In genomic region chr18:3449702-3450357, GRCh38 we compare ENCODE assay signal across 8 cellular contexts. TPM values are rescaled to one million over a fixed set of nuclear protein-coding genes. Genes with fewer than 3 reads are reported as not detected.
DNase-seq lines count a peak whose midpoint lies in the region; ATAC-seq and TF ChIP-seq lines count a peak whose summit lies in the region.

Gene TGIF1 (plus strand): TSS chr18:3450172. CDS start chr18:3450490, 318 bp downstream.

- no peaks in the 10 kb centered on the region for H3K9me2 ChIP-seq in PC-3 (replicated peaks; ENCODE audit: low read length)

- peaks cover 59% of the 10 kb centered on the region for H3K79me2 ChIP-seq in PC-3 (ENCODE audit: low read length)

- H3K4me3 ChIP-seq in CD4-positive, alpha-beta memory T cell (ENCODE audit: low read length in 2 of 2), result peak within 1 kb of the TSS; percentile 89 to 94
- peak within 1 kb of the TSS; percentile 96 for H3K4me3 ChIP-seq in PC-3 (ENCODE audit: low read length)
- H3K4me3 ChIP-seq in foreskin fibroblast (ENCODE audit: low read depth in 1 of 2, low read length in 2 of 2), result peak within 1 kb of the TSS; percentile 90 to 91
- peak within 1 kb of the TSS; percentile 72 to 89 for H3K4me3 ChIP-seq in tibial artery

- peak in 4 of 5 donors; percentile 46 to 59 (median 52) for DNase-seq in CD4-positive, alpha-beta memory T cell
- DNase-seq in HFFc6, result peak; percentile 73
- DNase-seq in PC-3, result peak; percentile 81
- peak; percentile 58 for DNase-seq in activated naive CD4-positive, alpha-beta T cell treated with Interleukin-2 at 50 U/mL for 16 hours
- peak; percentile 80 to 94 for DNase-seq in foreskin fibroblast
- DNase-seq in nephron progenitor cell, result peak; percentile 89
- DNase-seq in tibial artery, result peak; percentile 86 to 90
- DNase-seq in Ammon's horn (ENCODE audit: low spot score), result no peak

- intact Hi-C loops in CD4-positive, alpha-beta memory T cell (cut with micrococcal nuclease), result loop anchor here (2.0 to 10.0 kb wide), 8 partner anchors 37 to 1847 kb away; partner anchors contain the start of genes LPIN2, MYL12B and SMCHD1
- intact Hi-C loops in PC-3 (cut with micrococcal nuclease), result loop anchor here (1.0 to 10.0 kb wide), 4 partner anchors 174 to 438 kb away; partner anchors contain the start of gene LPIN2
- intact Hi-C loops in tibial artery (cut with DNase I; ENCODE audit: low total_unique reads), result loop anchor here (2.0 to 10.0 kb wide), 4 partner anchors 145 to 1005 kb away; partner anchors contain the start of genes DLGAP1 and MYL12B

- peaks cover 0 to 2% (median 0%) of the 10 kb centered on the region in 8 donors for H3K9me3 Mint-ChIP-seq in CD4-positive, alpha-beta memory T cell
- H3K9me3 Mint-ChIP-seq in HFFc6 (no peaks in the 10 kb centered on the region), nephron progenitor cell (no peaks in the 10 kb centered on the region)

- H3K4me3 Mint-ChIP-seq in CD4-positive, alpha-beta memory T cell, result peak within 1 kb of the TSS; percentile 95 to 98 (median 96)
- peak within 1 kb of the TSS; percentile 94 for H3K4me3 Mint-ChIP-seq in HFFc6
- peak within 1 kb of the TSS; percentile 91 for H3K4me3 Mint-ChIP-seq in nephron progenitor cell

- H3K27me3 ChIP-seq in CD4-positive, alpha-beta memory T cell (ENCODE audit: insufficient read depth, low read length), result no peaks in the 10 kb centered on the region
- H3K27me3 ChIP-seq in PC-3 (ENCODE audit: low read length), result no peaks in the 10 kb centered on the region
- no peaks in the 10 kb centered on the region for H3K27me3 ChIP-seq in tibial artery

- peak within 1 kb of the TSS; percentile 99 to 100 (median 100) for H3K27ac Mint-ChIP-seq in CD4-positive, alpha-beta memory T cell
- H3K27ac Mint-ChIP-seq in HFFc6 (peak within 1 kb of the TSS; percentile 99), nephron progenitor cell (peak within 1 kb of the TSS; percentile 100)

- H3F3A ChIP-seq in PC-3 (ENCODE audit: low read length, unreplicated experiment), result peaks cover 8% of the 10 kb centered on the region

- peaks cover 20% of the 10 kb centered on the region for H4K20me1 ChIP-seq in PC-3 (ENCODE audit: low read length)

- H3K9me3 ChIP-seq in CD4-positive, alpha-beta memory T cell (ENCODE audit: control insufficient read depth in 1 of 2, low read length in 2 of 2), result no peaks in the 10 kb centered on the region
- H3K9me3 ChIP-seq in PC-3 (ENCODE audit: low read length), result no peaks in the 10 kb centered on the region
- H3K9me3 ChIP-seq in tibial artery, result no peaks in the 10 kb centered on the region

- H3K27me3 Mint-ChIP-seq in CD4-positive, alpha-beta memory T cell, result peaks cover 0 to 6% of the 10 kb centered on the region in 2 donors
- H3K27me3 Mint-ChIP-seq in HFFc6 (ENCODE audit: insufficient read depth), result peaks cover 28% of the 10 kb centered on the region
- no peaks in the 10 kb centered on the region for H3K27me3 Mint-ChIP-seq in nephron progenitor cell (ENCODE audit: low read depth, poor library complexity)

- TF ChIP-seq CTCF in HFFc6 (IDR thresholded peaks at IDR 0.05) (no peak), PC-3 (conservative IDR thresholded peaks at IDR 0.05; ENCODE audit: low read depth, low read length) (no peak), foreskin fibroblast (IDR thresholded peaks at IDR 0.05; ENCODE audit: low read depth, low read length) (no peak), nephron progenitor cell (IDR thresholded peaks at IDR 0.05) (no peak), tibial artery (IDR thresholded peaks at IDR 0.05) (no peak)

- CTCF ChIA-PET in CD4-positive, alpha-beta memory T cell (lab: Charles Lee; ENCODE audit: partially characterized antibody), result interaction anchor here (1.2 to 3.8 kb wide), 4 partner anchors 136 to 152 kb away, joined by 3 to 29 read pairs (median 16); no protein-coding TSS in a partner anchor
- CTCF ChIA-PET in PC-3 (lab: Charles Lee), result no interaction called here

- peak within 1 kb of the TSS; percentile 52 for H2AFZ ChIP-seq in PC-3 (ENCODE audit: low read length)

- no peaks in the 10 kb centered on the region for H3K36me3 ChIP-seq in CD4-positive, alpha-beta memory T cell (ENCODE audit: insufficient read depth, low read length)
- H3K36me3 ChIP-seq in PC-3 (ENCODE audit: low read depth, low read length) (no peaks in the 10 kb centered on the region), tibial artery (no peaks in the 10 kb centered on the region)

- H3K27ac ChIP-seq in CD4-positive, alpha-beta memory T cell (ENCODE audit: low read depth, low read length), result peak within 1 kb of the TSS; percentile 94
- H3K27ac ChIP-seq in PC-3 (ENCODE audit: low read length) (peak within 1 kb of the TSS; percentile 95), tibial artery (peak within 1 kb of the TSS; percentile 98 to 99)

- H3K4me1 Mint-ChIP-seq in CD4-positive, alpha-beta memory T cell, result peaks cover 17 to 68% (median 32%) of the 10 kb centered on the region in 4 donors
- H3K4me1 Mint-ChIP-seq in HFFc6 (ENCODE audit: low read depth) (peaks cover 39% of the 10 kb centered on the region), nephron progenitor cell (peaks cover 53% of the 10 kb centered on the region)

- POLR2A ChIA-PET in CD4-positive, alpha-beta memory T cell (lab: Charles Lee; ENCODE audit: partially characterized antibody), result interaction anchor here (0.6 to 9.7 kb wide), 24 partner anchors 10 to 1845 kb away, joined by 3 to 164 read pairs (median 10); partner anchors contain the start of genes MYL12A and MYL12B
- POLR2A ChIA-PET in PC-3 (lab: Charles Lee; ENCODE audit: unreplicated experiment), result interaction anchor here (0.6 kb wide), 2 partner anchors 155 to 337 kb away, joined by 3 to 10 read pairs; no protein-coding TSS in a partner anchor

- peaks cover 35% of the 10 kb centered on the region for H3K4me1 ChIP-seq in CD4-positive, alpha-beta memory T cell (ENCODE audit: insufficient read depth, low read length)
- peaks cover 21% of the 10 kb centered on the region for H3K4me1 ChIP-seq in PC-3 (ENCODE audit: insufficient read depth, low read length)
- H3K4me1 ChIP-seq in tibial artery, result peaks cover 0 to 29% (median 17%) of the 10 kb centered on the region in 4 donors

- peak within 1 kb of the TSS; percentile 91 for H3K4me2 ChIP-seq in PC-3 (ENCODE audit: low read length)

- peak; percentile 31 for ATAC-seq in PC-3

- BruUV-seq in PC-3 (replicated peaks; lab: Mats Ljungman, UMichigan), result no TSS peak

- peaks cover 0 to 37% of the 10 kb centered on the region in 2 donors for H3K36me3 Mint-ChIP-seq in CD4-positive, alpha-beta memory T cell
- H3K36me3 Mint-ChIP-seq in HFFc6 (ENCODE audit: low read depth) (peaks cover 14% of the 10 kb centered on the region; the same call in 1 of the 2 replicates), nephron progenitor cell (ENCODE audit: low read depth) (no peaks in the 10 kb centered on the region)

- H3K9ac ChIP-seq in PC-3 (ENCODE audit: low read length), result peak within 1 kb of the TSS; percentile 97

RNA-seq across cellular contexts. Expression of gene TGIF1, which starts in this region (rescaled TPM):
- 10 to 100 TPM; 90.0 to 95.1 TPM for total RNA-seq in CD4-positive, alpha-beta memory T cell
- polyA plus RNA-seq in CD4-positive, alpha-beta memory T cell, result 10 to 100 TPM; 69.6 to 85.8 TPM
- total RNA-seq in HFFc6 (2021; fragmentation: NEBNext Ultra II Directional; extraction: Animal tissue kit (Norgen Biotek cat#: 25700)), result 10 to 100 TPM; 41.3 to 59.9 (median 55.8) TPM
- 101 and 114 TPM in 2 replicates for total RNA-seq in PC-3 (2014; rRNA removed)
